31 cellular contexts compared by ENCODE assay signal in genomic region chr2:173697929-173698328, GRCh38.
"Had no signal": no experiment of that assay in that cellular context is flagged by ENCODE, and none has a peak within 500 bp of the region (broad histone marks: within the 10 kb centered on the region; RNA-seq: fewer than 3 reads in every experiment).

No MANE protein-coding gene starts in this region.

- H3K27me3 ChIP-seq: body of pancreas, breast epithelium had no signal

- H3K36me3 ChIP-seq: breast epithelium had no signal

- H3K27ac ChIP-seq: body of pancreas, breast epithelium, VCaP had no signal

- H3K4me3 ChIP-seq: body of pancreas, breast epithelium had no signal

- ATAC-seq: activated CD8-positive, alpha-beta memory T cell treated with anti-CD3 and anti-CD28 coated beads, Interleukin-2, amount 10 ng/mL, durations not matched to agents 7 days and 5 days; body of pancreas had no signal

- H3K9me3 ChIP-seq: body of pancreas, breast epithelium had no signal

- H3K4me1 ChIP-seq: body of pancreas, breast epithelium had no signal

- DNase-seq: activated B cell treated with CpG ODN at 0.5 μM for 24 hours; activated CD4-positive, alpha-beta memory T cell treated with anti-CD3 and anti-CD28 coated beads, Interleukin-2, amount 10 ng/mL, durations not matched to agents 7 days and 5 days; activated CD4-positive, alpha-beta T cell treated with anti-CD3 and anti-CD28 coated beads for 48 hours; activated CD4-positive, CD25-positive, alpha-beta regulatory T cell treated with anti-CD3 and anti-CD28 coated beads, Interleukin-2, amount 50 U/mL, for 72 hours; activated CD8-positive, alpha-beta memory T cell treated with anti-CD3 and anti-CD28 coated beads for 24 hours; activated CD8-positive, alpha-beta memory T cell treated with anti-CD3 and anti-CD28 coated beads, Interleukin-2, amount 10 ng/mL, durations not matched to agents 7 days and 5 days; activated CD8-positive, alpha-beta memory T cell treated with anti-CD3 and anti-CD28 coated beads, Interleukin-2, amount 50 U/mL, for 48 hours; activated gamma-delta T cell; activated naive CD4-positive, alpha-beta T cell treated with Interleukin-2 at 50 U/mL for 16 hours; activated naive CD8-positive, alpha-beta T cell treated with anti-CD3 and anti-CD28 coated beads, Interleukin-2, amount 10 ng/mL, durations not matched to agents 7 days and 5 days; amygdala; body of pancreas; caudate nucleus; cerebellar nuclear complex; MM.1S; MV-4-11; NCI-H1092; NCI-H1436 treated with DMSO at 0.1 percent for 48 hours; NCI-H1694 treated with DMSO at 0.1 percent for 48 hours; NCI-H2029; NCI-H345; NCI-H526; NCI-H748 treated with DMSO at 0.1 percent for 48 hours; NK-92 treated with Interleukin-12 subunit alpha and Interleukin-12 subunit beta, amount 100 ng/mL, for 24 hours; Right ventricle myocardium superior; SW 1271; T-helper 1 cell; T-helper 2 cell; T-helper 9 cell had no signal
